10 cellular contexts compared by ENCODE assay signal in genomic region chr2:53202063-53202462, GRCh38.
DNase-seq lines count a peak whose midpoint lies in the region; ATAC-seq and TF ChIP-seq lines count a peak whose summit lies in the region.
"Had no signal": no experiment of that assay in that cellular context is flagged by ENCODE, and none has a peak within 500 bp of the region (broad histone marks: within the 10 kb centered on the region; RNA-seq: fewer than 3 reads in every experiment).

No MANE protein-coding gene starts in this region.

- H4K20me1 ChIP-seq in PC-9 (ENCODE audit: insufficient read depth): no peaks in the 10 kb centered on the region
- H4K20me1 ChIP-seq: BLaER1 had no signal

- peak; percentile 68 for TF ChIP-seq CTCF in PC-9 (conservative IDR thresholded peaks at IDR 0.05)
- TF ChIP-seq CTCF in foreskin keratinocyte (conservative IDR thresholded peaks at IDR 0.05): peak; percentile 79
- TF ChIP-seq CTCF in Peyer's patch (IDR thresholded peaks at IDR 0.05): peak in 3 of 6 experiments; percentile 39 to 46 (median 42)

- H3K36me3 ChIP-seq in PC-9 (ENCODE audit: low read depth): no peaks in the 10 kb centered on the region
- H3K36me3 ChIP-seq in Peyer's patch: no peaks in the 10 kb centered on the region
- H3K36me3 ChIP-seq: BLaER1, vagina had no signal

- POLR2A ChIA-PET in PC-9 (lab: Charles Lee; ENCODE audit: unreplicated experiment): interaction anchor here (0.5 kb wide), 2 partner anchors 39 to 448 kb away, joined by 6 read pairs; no protein-coding TSS in a partner anchor

- peaks cover 7% of the 10 kb centered on the region for H3F3A ChIP-seq in PC-9 (ENCODE audit: insufficient read depth, low read depth)

- H3K27me3 ChIP-seq in PC-9 (ENCODE audit: insufficient read depth, low read depth) (no peaks in the 10 kb centered on the region), foreskin keratinocyte (no peaks in the 10 kb centered on the region), Peyer's patch (no peaks in the 10 kb centered on the region)
- H3K27me3 ChIP-seq: BLaER1, vagina had no signal

- H3K9me2 ChIP-seq in PC-9 (ENCODE audit: insufficient read depth): peaks cover under 1% of the 10 kb centered on the region; the same call in 1 of the 2 replicates

- peak overlapping the region; percentile 48 for H3K4me2 ChIP-seq in PC-9
- H3K4me2 ChIP-seq: BLaER1 had no signal

- BruUV-seq in PC-9 (replicated peaks; lab: Mats Ljungman, UMichigan): no TSS peak

- TF ChIP-seq POLR2A in Peyer's patch (IDR thresholded peaks at IDR 0.05): no peak

- peak; percentile 31 for DNase-seq in NCI-H2171 treated with DMSO at 0.1 percent for 48 hours (lab: John Stamatoyannopoulos, UW)
- DNase-seq in NCI-H2171 (lab: John Stamatoyannopoulos, UW): no peak
- DNase-seq in PC-9: peak; percentile 59 to 96
- peak; percentile 76 to 89 for DNase-seq in foreskin keratinocyte
- DNase-seq in ureter (ENCODE audit: low spot score): peak; percentile 50
- DNase-seq in superior temporal gyrus (ENCODE audit: extremely low spot score): no peak
- no peak for DNase-seq in Peyer's patch
- DNase-seq in activated CD4-positive, alpha-beta T cell treated with anti-CD3 and anti-CD28 coated beads, Interleukin-2, amount 50 U/mL, for 48 hours: no peak

- H2AFZ ChIP-seq in PC-9: no peak overlapping the region

- peaks cover 9% of the 10 kb centered on the region; the same call in 1 of the 2 replicates for H3K9me3 ChIP-seq in PC-9 (ENCODE audit: insufficient read depth, low read depth)
- H3K9me3 ChIP-seq in Peyer's patch: no peaks in the 10 kb centered on the region
- H3K9me3 ChIP-seq: BLaER1, vagina had no signal

- H3K27ac ChIP-seq in PC-9 (peak overlapping the region; percentile 42), foreskin keratinocyte (no peak overlapping the region), Peyer's patch (no peak overlapping the region)
- H3K27ac ChIP-seq: BLaER1, vagina had no signal

- intact Hi-C loops in PC-9 (cut with micrococcal nuclease; ENCODE audit: unreplicated experiment): loop anchor here (1.0 to 10.0 kb wide), 8 partner anchors 72 to 543 kb away; no protein-coding TSS in a partner anchor

- H3K4me3 ChIP-seq in PC-9: 0 out of 2 replicates have a peak overlapping the region, but pooled peaks have one; percentile 12
- H3K4me3 ChIP-seq in Peyer's patch: no peak overlapping the region
- H3K4me3 ChIP-seq: BLaER1, vagina had no signal

- no peaks in the 10 kb centered on the region for H3K79me2 ChIP-seq in PC-9 (ENCODE audit: low read depth)

- ATAC-seq in foreskin keratinocyte: peak; percentile 96

- CTCF ChIA-PET in PC-9 (lab: Charles Lee): interaction anchor here (0.8 kb wide), 1 partner anchor 392 kb away, joined by 5 read pairs; no protein-coding TSS in a partner anchor

- peaks cover 13% of the 10 kb centered on the region for H3K4me1 ChIP-seq in PC-9 (replicated peaks; ENCODE audit: insufficient read depth)
- H3K4me1 ChIP-seq in foreskin keratinocyte: no peaks in the 10 kb centered on the region
- H3K4me1 ChIP-seq in Peyer's patch: no peaks in the 10 kb centered on the region
- H3K4me1 ChIP-seq: BLaER1, vagina had no signal

Comparison
In these comparisons a context has a peak if more than half of its experiments do, and no peak if none do; other contexts are left out.
1. DNase-seq: peak in NCI-H2171 treated with DMSO at 0.1 percent for 48 hours (single experiment), PC-9 (2 of 2), foreskin keratinocyte (2 of 2) and ureter (single experiment); none in NCI-H2171 (single experiment), superior temporal gyrus (single experiment), Peyer's patch (0 of 3) and activated CD4-positive, alpha-beta T cell treated with anti-CD3 and anti-CD28 coated beads, Interleukin-2, amount 50 U/mL, for 48 hours (0 of 2).